ENCODE assay signal across 8 cellular contexts in genomic region chr19:2051771-2052704, GRCh38. TPM values are rescaled to one million over a fixed set of nuclear protein-coding genes. Genes with fewer than 3 reads are reported as not detected.
A peak's percentile ranks its signal among the peaks of the same experiment; 100 is the strongest.
DNase-seq lines count a peak whose midpoint lies in the region; ATAC-seq, FAIRE-seq and TF ChIP-seq lines count a peak whose summit lies in the region.

No MANE protein-coding gene starts in this region.

- no peaks in the 10 kb centered on the region for H3K27me3 Mint-ChIP-seq in T-helper 17 cell

- H3K36me3 ChIP-seq in effector memory CD4-positive, alpha-beta T cell (ENCODE audit: control insufficient read depth, insufficient read depth, low read length), result peaks cover 23% of the 10 kb centered on the region
- no peaks in the 10 kb centered on the region for H3K36me3 ChIP-seq in pancreas

- WGBS in pancreas, 2 donors, result 33 to 39% methylated on average over 18 of the region's 18 CpGs

- peaks cover 2% of the 10 kb centered on the region for H3K36me3 Mint-ChIP-seq in T-helper 17 cell (ENCODE audit: low read depth)

- peak overlapping the region; percentile 95 for H3K27ac Mint-ChIP-seq in T-helper 17 cell

- H3K4me1 ChIP-seq in effector memory CD4-positive, alpha-beta T cell (ENCODE audit: control insufficient read depth, insufficient read depth, low read length, poor library complexity, severe bottlenecking), result peaks cover 62% of the 10 kb centered on the region
- H3K4me1 ChIP-seq in pancreas, result peaks cover 23 to 51% (median 35%) of the 10 kb centered on the region in 3 donors

- intact Hi-C loops in pancreas (cut with DNase I), result no loop called here

- H3K4me3 Mint-ChIP-seq in T-helper 17 cell, result peak overlapping the region; percentile 88

- H3K4me1 Mint-ChIP-seq in T-helper 17 cell, result peaks cover 34% of the 10 kb centered on the region

- H3K9me3 ChIP-seq in T-helper 17 cell (ENCODE audit: control insufficient read depth, low read length, poor library complexity, severe bottlenecking), result no peaks in the 10 kb centered on the region
- H3K9me3 ChIP-seq in effector memory CD4-positive, alpha-beta T cell (ENCODE audit: control insufficient read depth, low read length), result no peaks in the 10 kb centered on the region
- no peaks in the 10 kb centered on the region for H3K9me3 ChIP-seq in pancreas

- TF ChIP-seq CTCF in pancreas (IDR thresholded peaks at IDR 0.05), result no peak

- DNase-seq in NCI-H1436 (lab: John Stamatoyannopoulos, UW) (peak; percentile 32), NCI-H1436 treated with DMSO at 0.1 percent for 48 hours (lab: John Stamatoyannopoulos, UW) (no peak), T-helper 17 cell (peak; percentile 34 to 51 (median 40)), pancreas (peak; percentile 62 to 82 (median 70)), AG08396 (ENCODE audit: low spot score) (no peak)
- peak; percentile 48 to 55 (median 52) for DNase-seq in effector memory CD4-positive, alpha-beta T cell

- no peaks in the 10 kb centered on the region for H3K27me3 ChIP-seq in effector memory CD4-positive, alpha-beta T cell (replicated peaks; ENCODE audit: control insufficient read depth, insufficient read depth, low read length, poor library complexity, severe bottlenecking)
- H3K27me3 ChIP-seq in pancreas, result no peaks in the 10 kb centered on the region

- H3K4me3 ChIP-seq in effector memory CD4-positive, alpha-beta T cell (ENCODE audit: insufficient read depth, low read depth, low read length, poor library complexity, severe bottlenecking), result peak overlapping the region; percentile 25
- peak overlapping the region in 1 of 4 donors; percentile 98 for H3K4me3 ChIP-seq in pancreas

- H3K27ac ChIP-seq in effector memory CD4-positive, alpha-beta T cell (ENCODE audit: insufficient read depth, low read length, poor library complexity, severe bottlenecking), result peak overlapping the region; percentile 87
- peak overlapping the region; percentile 93 to 98 (median 97) for H3K27ac ChIP-seq in pancreas

- FAIRE-seq in pancreas (lab: Jason Lieb, UNC), result no peak

- peak; percentile 44 for ATAC-seq in T-helper 17 cell
- ATAC-seq in pancreas, result no peak
- ATAC-seq in HG03045 (IDR thresholded peaks at IDR 0.05; ENCODE audit: unreplicated experiment), result no peak
- ATAC-seq in GM18873 (IDR thresholded peaks at IDR 0.05; ENCODE audit: low FRiP score, unreplicated experiment), result no peak

RNA-seq across cellular contexts. Expression of gene MKNK2, which starts 1.0 kb away (rescaled TPM):
- total RNA-seq in T-helper 17 cell (100 to 1,000 TPM; 256 to 288 TPM), pancreas (100 to 1,000 TPM; 178 to 446 (median 252) TPM)
- 100 to 1,000 TPM; 102 to 143 TPM for polyA plus RNA-seq in pancreas

RNA-seq across cellular contexts. Expression of gene BTBD2, which starts 36.5 kb away (rescaled TPM):
- total RNA-seq in T-helper 17 cell (10 to 100 TPM; 53.4 to 64.6 TPM), pancreas (10 to 100 TPM; 33.9 to 46.4 (median 36.6) TPM)
- polyA plus RNA-seq in pancreas, result 10 to 100 TPM; 35.6 to 44.4 TPM

RNA-seq across cellular contexts. Expression of gene MOB3A, which starts 44.1 kb away (rescaled TPM):
- total RNA-seq in T-helper 17 cell (100 to 1,000 TPM; 108 to 162 TPM), pancreas (10 to 100 TPM; 14.5 to 26.0 (median 17.4) TPM)
- 10 to 100 TPM in 1 of 2 donors, 1 to 10 TPM in 1; 9.2 to 11.1 TPM for polyA plus RNA-seq in pancreas

RNA-seq across cellular contexts. Expression of gene IZUMO4, which starts 44.7 kb away (rescaled TPM):
- total RNA-seq in T-helper 17 cell (10 to 100 TPM; 12.3 to 19.8 TPM), pancreas (10 to 100 TPM in 1 of 6 donors, 1 to 10 TPM in 5; 5.2 to 10.5 (median 7.0) TPM)
- polyA plus RNA-seq in pancreas, result 10 to 100 TPM; 32.8 to 42.2 TPM

Comparison
In these comparisons a context has a peak if more than half of its experiments do, and no peak if none do; other contexts are left out.
1. DNase-seq: peak in NCI-H1436 (single experiment), T-helper 17 cell (3 of 3), effector memory CD4-positive, alpha-beta T cell (3 of 3) and pancreas (6 of 6); none in NCI-H1436 treated with DMSO at 0.1 percent for 48 hours (single experiment) and AG08396 (single experiment).
2. RNA of gene MOB3A, which starts 44.1 kb away (total RNA-seq): 108 to 162 TPM in T-helper 17 cell; 14.5 to 26.0 TPM in pancreas; every median in the first group is over 4 times any median in the second.